1 cellular context compared by ENCODE assay signal in the genomic region with DNA sequence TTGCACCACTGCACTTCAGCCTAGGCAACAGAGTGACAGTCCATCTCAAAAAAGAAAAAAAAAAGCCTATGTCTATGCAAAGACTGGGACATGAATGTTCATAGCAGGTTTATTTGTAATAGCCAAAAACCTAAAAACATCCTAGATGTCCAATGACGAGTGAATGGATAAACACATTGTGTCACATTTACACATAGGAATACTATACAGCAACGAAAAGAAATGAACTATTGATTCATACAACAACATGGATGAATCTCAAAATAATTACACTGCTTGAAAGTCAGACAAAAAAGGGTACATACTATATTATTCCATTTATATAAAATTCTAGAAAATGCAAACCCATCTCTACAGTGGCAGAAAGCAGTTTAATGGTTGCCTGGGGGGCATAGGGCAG.
TF ChIP-seq lines count a peak whose summit lies in the region.

No MANE protein-coding gene starts in this region.

TF ChIP-seq in K562, 482 proteins besides CTCF, POLR2A, EP300 and RAD21:
- TF ChIP-seq RBM25 (IDR thresholded peaks at IDR 0.05; ENCODE audit: low read depth, low read length, severe bottlenecking) (peak; percentile 33), ZNF146 (CRISPR knock-in tag; IDR thresholded peaks at IDR 0.05; ENCODE audit: unreplicated experiment) (peak; percentile 57), TGIF2 (CRISPR knock-in tag; IDR thresholded peaks at IDR 0.05) (no peak), FOXP1 (CRISPR knock-in tag; IDR thresholded peaks at IDR 0.05) (no peak), JUN (IDR thresholded peaks at IDR 0.05; ENCODE audit: borderline replicate concordance, low read depth, low read length) (no peak), JUN (CRISPR knock-in tag; IDR thresholded peaks at IDR 0.05; ENCODE audit: borderline replicate concordance) (no peak)
